ENCODE assay signal across 9 cellular contexts in genomic region chr12:107521826-107522355, GRCh38.
"Had no signal": no experiment of that assay in that cellular context is flagged by ENCODE, and none has a peak within 500 bp of the region (broad histone marks: within the 10 kb centered on the region; RNA-seq: fewer than 3 reads in every experiment).

No MANE protein-coding gene starts in this region.

- H3K9ac ChIP-seq: GM23248 had no signal

- H3K4me3 ChIP-seq: GM23248, HAP-1, K562 had no signal

- DNase-seq: GM23248, GOT3, H7, HFFc6, IMR-90 had no signal

- H3K4me3 Mint-ChIP-seq: HFFc6 had no signal

- H3K9me3 ChIP-seq: HAP-1 had no signal

- H3K4me1 ChIP-seq: HAP-1 had no signal

- ATAC-seq: HCT116, K562 had no signal

- H3K36me3 ChIP-seq: HAP-1 had no signal

- H3K27ac Mint-ChIP-seq: HFFc6 had no signal

- H3K27ac ChIP-seq: GM23248, HL-60 had no signal
